In the genomic region with DNA sequence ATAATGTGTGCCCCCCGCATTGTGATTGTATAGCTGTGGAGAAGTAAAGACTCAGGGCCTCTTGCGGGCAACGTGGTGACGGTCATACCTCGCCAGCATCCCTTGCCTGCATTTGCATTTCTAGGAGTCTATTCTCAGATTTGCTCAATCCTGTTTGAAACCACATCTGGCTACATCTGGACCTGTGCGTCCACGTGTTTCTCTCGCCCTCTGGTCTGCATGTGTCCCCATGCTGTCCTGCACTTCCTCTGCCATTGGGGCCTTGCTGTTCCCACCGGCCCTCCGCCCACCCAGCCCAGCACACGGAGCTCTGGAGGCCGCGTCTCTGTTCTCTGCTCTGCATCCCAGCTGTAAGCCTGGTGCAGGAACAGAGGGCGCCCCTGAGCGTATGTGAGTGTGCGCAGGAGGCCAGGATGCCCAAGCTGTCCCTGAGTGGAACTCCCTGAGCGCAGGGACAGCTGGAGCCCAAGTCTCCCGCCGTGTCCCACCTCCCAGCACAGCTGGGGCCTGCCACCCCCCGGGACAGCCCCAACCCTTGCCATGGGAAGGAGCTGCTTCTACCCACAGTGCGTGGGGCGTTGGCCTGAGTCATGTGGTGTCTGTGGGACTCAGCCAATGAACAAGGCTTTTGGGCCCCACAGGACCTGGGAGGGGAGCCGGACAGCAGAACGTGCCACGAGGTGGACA, we compare ENCODE assay signal across 15 cellular contexts. TPM values are rescaled to one million over a fixed set of nuclear protein-coding genes. Genes with fewer than 3 reads are reported as not detected.
DNase-seq lines count a peak whose midpoint lies in the region; ATAC-seq and TF ChIP-seq lines count a peak whose summit lies in the region.
"Had no signal": no experiment of that assay in that cellular context is flagged by ENCODE, and none has a peak within 500 bp of the region (broad histone marks: within the 10 kb centered on the region; RNA-seq: fewer than 3 reads in every experiment).

No MANE protein-coding gene starts in this region.

- H3K36me3 Mint-ChIP-seq in CD4-positive, CD25-positive, alpha-beta regulatory T cell, result peaks cover 22% of the 10 kb centered on the region
- H3K36me3 Mint-ChIP-seq in WTC11 (peaks cover 8% of the 10 kb centered on the region), neural crest cell (ENCODE audit: low read depth) (peaks cover 10% of the 10 kb centered on the region)
- peaks cover 18% of the 10 kb centered on the region for H3K36me3 Mint-ChIP-seq in activated CD4-positive, alpha-beta T cell treated with anti-CD3 and anti-CD28 coated beads, Interleukin-2, amount 10 ng/mL, durations not matched to agents 24 days and 14 days (ENCODE audit: low read depth)

- no peaks in the 10 kb centered on the region for H3K27me3 ChIP-seq in CD4-positive, CD25-positive, alpha-beta regulatory T cell (ENCODE audit: control insufficient read depth, insufficient read depth, low read length)
- no peaks in the 10 kb centered on the region for H3K27me3 ChIP-seq in iPS-18a (ENCODE audit: control insufficient read depth, insufficient read depth, low read length)

- peaks cover 0 to 31% (median 13%) of the 10 kb centered on the region in 7 donors for H3K9me3 Mint-ChIP-seq in CD4-positive, CD25-positive, alpha-beta regulatory T cell
- peaks cover 20% of the 10 kb centered on the region for H3K9me3 Mint-ChIP-seq in WTC11
- H3K9me3 Mint-ChIP-seq in neural crest cell, result peaks cover 10% of the 10 kb centered on the region
- peaks cover 19% of the 10 kb centered on the region for H3K9me3 Mint-ChIP-seq in activated CD4-positive, alpha-beta T cell treated with anti-CD3 and anti-CD28 coated beads, Interleukin-2, amount 10 ng/mL, durations not matched to agents 24 days and 14 days

- H3K9ac ChIP-seq in iPS-18a (ENCODE audit: low read length), result peak overlapping the region; percentile 50

- in situ Hi-C loops in GM13977 (cut with MboI; ENCODE audit: low pct_unique_long_range_greater_than_20kb, low sequenced_read_pairs, unreplicated experiment), result no loop called here

- no peak overlapping the region for H3K4me3 Mint-ChIP-seq in CD4-positive, CD25-positive, alpha-beta regulatory T cell
- no peak overlapping the region for H3K4me3 Mint-ChIP-seq in WTC11
- no peak overlapping the region for H3K4me3 Mint-ChIP-seq in neural crest cell
- H3K4me3 Mint-ChIP-seq in activated CD4-positive, alpha-beta T cell treated with anti-CD3 and anti-CD28 coated beads, Interleukin-2, amount 10 ng/mL, durations not matched to agents 24 days and 14 days, result no peak overlapping the region
- H3K4me3 Mint-ChIP-seq: activated naive CD4-positive, alpha-beta T cell treated with anti-CD3 and anti-CD28 coated beads, Interleukin-2, amount 10 ng/mL, durations not matched to agents 7 days and 5 days had no signal

- CTCF ChIA-PET in WTC11 (lab: Charles Lee), result interaction anchor here (0.6 to 1.7 kb wide), 8 partner anchors 8 to 244 kb away, joined by 3 to 7 read pairs (median 5); partner anchors contain the start of genes KRTAP10-5 and KRTAP10-6

- H3K4me3 ChIP-seq in CD4-positive, CD25-positive, alpha-beta regulatory T cell (ENCODE audit: low read depth, low read length), result no peak overlapping the region
- no peak overlapping the region for H3K4me3 ChIP-seq in iPS-18a (ENCODE audit: low read length)

- POLR2A ChIA-PET in WTC11 (lab: Charles Lee), result no interaction called here

- peak overlapping the region in 2 of 3 donors; percentile 56 to 94 for H3K27ac Mint-ChIP-seq in CD4-positive, CD25-positive, alpha-beta regulatory T cell
- H3K27ac Mint-ChIP-seq in WTC11 (peak overlapping the region; percentile 92), neural crest cell (ENCODE audit: unreplicated experiment) (peak overlapping the region; percentile 76)
- no peak overlapping the region for H3K27ac Mint-ChIP-seq in activated CD4-positive, alpha-beta T cell treated with anti-CD3 and anti-CD28 coated beads, Interleukin-2, amount 10 ng/mL, durations not matched to agents 24 days and 14 days
- H3K27ac Mint-ChIP-seq: activated naive CD4-positive, alpha-beta T cell treated with anti-CD3 and anti-CD28 coated beads, Interleukin-2, amount 10 ng/mL, durations not matched to agents 7 days and 5 days had no signal

- intact Hi-C loops in activated CD4-positive, alpha-beta T cell treated with anti-CD3 and anti-CD28 coated beads, Interleukin-2, amount 10 ng/mL, durations not matched to agents 24 days and 14 days (cut with micrococcal nuclease), result no loop called here

- no peak for DNase-seq in CD4-positive, CD25-positive, alpha-beta regulatory T cell
- DNase-seq in WTC11 (ENCODE audit: low spot score) (peak; percentile 16), neural crest cell (ENCODE audit: low read depth, low spot score) (no peak), H4 (ENCODE audit: low spot score) (no peak), GM13977 (ENCODE audit: low spot score) (no peak), cerebellar cortex (ENCODE audit: low spot score) (no peak)
- DNase-seq in activated CD4-positive, alpha-beta T cell treated with anti-CD3 and anti-CD28 coated beads, Interleukin-2, amount 10 ng/mL, durations not matched to agents 24 days and 14 days, result no peak
- DNase-seq: activated naive CD4-positive, alpha-beta T cell treated with anti-CD3 and anti-CD28 coated beads, Interleukin-2, amount 10 ng/mL, durations not matched to agents 7 days and 5 days; Kasumi-1; stimulated activated naive CD4-positive, alpha-beta T cell treated with Interleukin-2 at 50 U/mL for 16 hours had no signal

- peaks cover 15% of the 10 kb centered on the region for H3K4me1 ChIP-seq in CD4-positive, CD25-positive, alpha-beta regulatory T cell (ENCODE audit: control insufficient read depth, insufficient read depth, low read length, poor library complexity, severe bottlenecking)
- H3K4me1 ChIP-seq in iPS-18a (ENCODE audit: control insufficient read depth, low read depth, low read length), result peaks cover 33% of the 10 kb centered on the region
- H3K4me1 ChIP-seq: breast epithelium had no signal

- H3K4me1 Mint-ChIP-seq in CD4-positive, CD25-positive, alpha-beta regulatory T cell, result peaks cover 11 to 33% (median 18%) of the 10 kb centered on the region in 4 donors
- H3K4me1 Mint-ChIP-seq in WTC11, result peaks cover 51% of the 10 kb centered on the region
- H3K4me1 Mint-ChIP-seq in neural crest cell, result peaks cover 21% of the 10 kb centered on the region
- peaks cover 13% of the 10 kb centered on the region for H3K4me1 Mint-ChIP-seq in activated CD4-positive, alpha-beta T cell treated with anti-CD3 and anti-CD28 coated beads, Interleukin-2, amount 10 ng/mL, durations not matched to agents 24 days and 14 days

- peaks cover 6 to 7% of the 10 kb centered on the region in 2 experiments for H3K9me3 ChIP-seq in CD4-positive, CD25-positive, alpha-beta regulatory T cell (ENCODE audit: control insufficient read depth in 2 of 2, low read length in 2 of 2)
- H3K9me3 ChIP-seq in iPS-18a (ENCODE audit: control insufficient read depth, low read depth, low read length), result peaks cover 8% of the 10 kb centered on the region

- no peak overlapping the region for H3K27ac ChIP-seq in CD4-positive, CD25-positive, alpha-beta regulatory T cell (ENCODE audit: insufficient read depth, low read length, poor library complexity, severe bottlenecking)
- peak overlapping the region; percentile 85 for H3K27ac ChIP-seq in iPS-18a (ENCODE audit: low read length)

- no peak for TF ChIP-seq CTCF in WTC11 (IDR thresholded peaks at IDR 0.05)
- TF ChIP-seq CTCF in neural crest cell (conservative IDR thresholded peaks at IDR 0.05), result no peak
- TF ChIP-seq CTCF in GM13977 (IDR thresholded peaks at IDR 0.05; ENCODE audit: extremely low read depth, insufficient read depth, missing control alignments), result no peak

- peaks cover 7% of the 10 kb centered on the region for H3K27me3 Mint-ChIP-seq in CD4-positive, CD25-positive, alpha-beta regulatory T cell
- H3K27me3 Mint-ChIP-seq in WTC11 (ENCODE audit: low read depth) (peaks cover 5% of the 10 kb centered on the region; the same call in 1 of the 2 replicates), neural crest cell (ENCODE audit: low read depth) (no peaks in the 10 kb centered on the region)
- H3K27me3 Mint-ChIP-seq in activated CD4-positive, alpha-beta T cell treated with anti-CD3 and anti-CD28 coated beads, Interleukin-2, amount 10 ng/mL, durations not matched to agents 24 days and 14 days, result peaks cover 1% of the 10 kb centered on the region

- no peak for ATAC-seq in CD4-positive, CD25-positive, alpha-beta regulatory T cell (ENCODE audit: low read depth in 2 of 2)
- peak; percentile 16; the same call in 1 of the 2 replicates for ATAC-seq in WTC11

- no peaks in the 10 kb centered on the region for H3K36me3 ChIP-seq in CD4-positive, CD25-positive, alpha-beta regulatory T cell (ENCODE audit: control insufficient read depth, insufficient read depth, low read length)
- no peaks in the 10 kb centered on the region for H3K36me3 ChIP-seq in iPS-18a (ENCODE audit: control insufficient read depth, low read depth, low read length)
- H3K36me3 ChIP-seq: breast epithelium had no signal

RNA-seq across cellular contexts. Expression of gene KRTAP10-2, which starts 1.6 kb away (rescaled TPM):
- total RNA-seq in CD4-positive, CD25-positive, alpha-beta regulatory T cell, result not detected
- polyA plus RNA-seq in CD4-positive, CD25-positive, alpha-beta regulatory T cell, result not detected
- total RNA-seq in WTC11 (2021), result 0.16 TPM in 1 of 3 replicates, not detected in the others
- not detected in 2 replicates for total RNA-seq in neural crest cell
- not detected in 2 replicates for total RNA-seq in H4 (2014; rRNA removed; shearing (Covaris generic))
- not detected in 2 replicates for total RNA-seq in activated CD4-positive, alpha-beta T cell treated with anti-CD3 and anti-CD28 coated beads, Interleukin-2, amount 10 ng/mL, durations not matched to agents 24 days and 14 days
- total RNA-seq: breast epithelium, glomerular endothelial cell, H7 had no signal
- polyA plus RNA-seq: neural cell had no signal

RNA-seq across cellular contexts. Expression of gene KRTAP10-3, which starts 8.9 kb away (rescaled TPM):
- total RNA-seq in CD4-positive, CD25-positive, alpha-beta regulatory T cell, result not detected
- not detected for polyA plus RNA-seq in CD4-positive, CD25-positive, alpha-beta regulatory T cell
- not detected in 3 replicates for total RNA-seq in WTC11 (2021)
- total RNA-seq in neural crest cell, result not detected in 2 replicates
- total RNA-seq in H4 (2014; rRNA removed; shearing (Covaris generic)), result not detected in 2 replicates
- not detected in 2 replicates for total RNA-seq in activated CD4-positive, alpha-beta T cell treated with anti-CD3 and anti-CD28 coated beads, Interleukin-2, amount 10 ng/mL, durations not matched to agents 24 days and 14 days
- total RNA-seq: breast epithelium, glomerular endothelial cell, H7 had no signal
- polyA plus RNA-seq: neural cell had no signal

RNA-seq across cellular contexts. Expression of gene KRTAP10-1, which starts 9.7 kb away (rescaled TPM):
- total RNA-seq in CD4-positive, CD25-positive, alpha-beta regulatory T cell, result not detected
- not detected for polyA plus RNA-seq in CD4-positive, CD25-positive, alpha-beta regulatory T cell
- total RNA-seq in WTC11 (2021) (not detected in 3 replicates), neural crest cell (not detected in 2 replicates)
- not detected in 2 replicates for total RNA-seq in H4 (2014; rRNA removed; shearing (Covaris generic))
- total RNA-seq in activated CD4-positive, alpha-beta T cell treated with anti-CD3 and anti-CD28 coated beads, Interleukin-2, amount 10 ng/mL, durations not matched to agents 24 days and 14 days, result not detected in 2 replicates
- total RNA-seq: breast epithelium, glomerular endothelial cell, H7 had no signal
- polyA plus RNA-seq: neural cell had no signal

RNA-seq across cellular contexts. Expression of gene KRTAP10-4, which starts 23.9 kb away (rescaled TPM):
- not detected for total RNA-seq in CD4-positive, CD25-positive, alpha-beta regulatory T cell
- polyA plus RNA-seq in CD4-positive, CD25-positive, alpha-beta regulatory T cell, result not detected
- total RNA-seq in WTC11 (2021) (not detected in 3 replicates), neural crest cell (not detected in 2 replicates)
- not detected in 2 replicates for total RNA-seq in H4 (2014; rRNA removed; shearing (Covaris generic))
- not detected in 2 replicates for total RNA-seq in activated CD4-positive, alpha-beta T cell treated with anti-CD3 and anti-CD28 coated beads, Interleukin-2, amount 10 ng/mL, durations not matched to agents 24 days and 14 days
- total RNA-seq: breast epithelium, glomerular endothelial cell, H7 had no signal
- polyA plus RNA-seq: neural cell had no signal

RNA-seq across cellular contexts. Expression of gene KRTAP10-5, which starts 30.7 kb away (rescaled TPM):
- total RNA-seq in CD4-positive, CD25-positive, alpha-beta regulatory T cell, result not detected
- not detected for polyA plus RNA-seq in CD4-positive, CD25-positive, alpha-beta regulatory T cell
- not detected in 3 replicates for total RNA-seq in WTC11 (2021)
- not detected in 2 replicates for total RNA-seq in neural crest cell
- total RNA-seq in H4 (2014; rRNA removed; shearing (Covaris generic)), result not detected in 2 replicates
- total RNA-seq in activated CD4-positive, alpha-beta T cell treated with anti-CD3 and anti-CD28 coated beads, Interleukin-2, amount 10 ng/mL, durations not matched to agents 24 days and 14 days, result not detected in 2 replicates
- total RNA-seq: breast epithelium, glomerular endothelial cell, H7 had no signal
- polyA plus RNA-seq: neural cell had no signal
